1 cellular context compared by ENCODE assay signal in genomic region chr7:44606341-44607140, GRCh38.
A peak's percentile ranks its signal among the peaks of the same experiment; 100 is the strongest.
TF ChIP-seq lines count a peak whose summit lies in the region.

TSS of gene OGDH (plus strand) at chr7:44606627. CDS start at chr7:44624344, 17,717 bp downstream.

TF ChIP-seq in H1, 55 proteins besides CTCF, POLR2A, EP300 and RAD21 (continued from another document):
- TF ChIP-seq NANOG (IDR thresholded peaks at IDR 0.05; ENCODE audit: insufficient read depth, low read depth, low read length, poor library complexity, severe bottlenecking) (no peak), SIN3A (conservative IDR thresholded peaks at IDR 0.05 in 1 of 2, IDR thresholded peaks at IDR 0.05 in 1 of 2; ENCODE audit: low read depth in 1 of 2, low read length in 2 of 2) (peak; percentile 98 to 100), SUZ12 (IDR thresholded peaks at IDR 0.05; ENCODE audit: low read length) (no peak), FOSL1 (IDR thresholded peaks at IDR 0.05; ENCODE audit: insufficient read depth, low read depth, low read length) (no peak), TCF12 (IDR thresholded peaks at IDR 0.05; ENCODE audit: low read depth, low read length) (peak; percentile 67; the same call in 1 of the 2 replicates), SIRT6 (IDR thresholded peaks at IDR 0.05; ENCODE audit: low read length) (no peak), RBBP5 (IDR thresholded peaks at IDR 0.05; ENCODE audit: borderline replicate concordance, low read depth, low read length) (peak; percentile 38; the same call in 1 of the 2 replicates), USF2 (IDR thresholded peaks at IDR 0.05; ENCODE audit: low read length) (peak; percentile 89), KDM5A (IDR thresholded peaks at IDR 0.05; ENCODE audit: low read length) (peak; percentile 75), BCL11A (IDR thresholded peaks at IDR 0.05; ENCODE audit: low read depth in 2 of 2, low read length in 2 of 2) (no peak), HDAC2 (IDR thresholded peaks at IDR 0.05; ENCODE audit: borderline replicate concordance in 1 of 2, low read depth in 2 of 2, low read length in 2 of 2) (peak in 1 of 2 experiments; percentile 95; a peak in 2 of 4 replicates), GABPA (IDR thresholded peaks at IDR 0.05; ENCODE audit: borderline replicate concordance, insufficient read depth, low read length) (no peak), SIX5 (IDR thresholded peaks at IDR 0.05; ENCODE audit: low read depth, low read length) (no peak), RNF2 (IDR thresholded peaks at IDR 0.05; ENCODE audit: borderline replicate concordance, low read depth, low read length, missing control alignments, poor library complexity, severe bottlenecking) (no peak), ZNF274 (IDR thresholded peaks at IDR 0.05; ENCODE audit: borderline replicate concordance, extremely low read depth, low read length) (no peak), CHD7 (IDR thresholded peaks at IDR 0.05; ENCODE audit: insufficient replicate concordance, low read length) (no peak), POLR2AphosphoS5 (IDR thresholded peaks at IDR 0.05; ENCODE audit: low read depth, low read length) (peak; percentile 96), SAP30 (IDR thresholded peaks at IDR 0.05; ENCODE audit: insufficient read depth, insufficient replicate concordance, low read length) (peak; percentile 99), MAFK (IDR thresholded peaks at IDR 0.05; ENCODE audit: low read depth, low read length) (no peak; the same call in 1 of the 2 replicates), HDAC6 (IDR thresholded peaks at IDR 0.05; ENCODE audit: low read depth, low read length) (no peak), KDM1A (IDR thresholded peaks at IDR 0.05; ENCODE audit: borderline replicate concordance, low read length) (no peak), PHF8 (conservative IDR thresholded peaks at IDR 0.05; ENCODE audit: low read depth, low read length) (peak; percentile 98), RXRA (IDR thresholded peaks at IDR 0.05; ENCODE audit: insufficient read depth, low read depth, low read length) (no peak), TAF7 (optimal IDR thresholded peaks at IDR 0.05; ENCODE audit: borderline replicate concordance, low read depth, low read length) (peak; percentile 35), JUN (IDR thresholded peaks at IDR 0.05; ENCODE audit: low read depth, low read length) (0 out of 2 replicates have a peak, but pooled peaks have one; percentile 33), SP4 (IDR thresholded peaks at IDR 0.05; ENCODE audit: low read length) (peak; percentile 53; the same call in 1 of the 2 replicates), SP1 (IDR thresholded peaks at IDR 0.05; ENCODE audit: low read depth, low read length) (peak; percentile 93), ASH2L (IDR thresholded peaks at IDR 0.05; ENCODE audit: low read length) (peak; percentile 90), EZH2 (IDR thresholded peaks at IDR 0.05; ENCODE audit: low read depth, low read length, severe bottlenecking) (no peak), TBP (IDR thresholded peaks at IDR 0.05; ENCODE audit: low read depth, low read length) (peak; percentile 54), EGR1 (IDR thresholded peaks at IDR 0.05; ENCODE audit: borderline replicate concordance, low read depth, low read length) (no peak), CBX8 (IDR thresholded peaks at IDR 0.05; ENCODE audit: borderline replicate concordance, low read depth, low read length) (no peak), SP2 (IDR thresholded peaks at IDR 0.05; ENCODE audit: low read length) (peak; percentile 65), SRF (IDR thresholded peaks at IDR 0.05; ENCODE audit: low read depth, low read length) (peak; percentile 68; the same call in 1 of the 2 replicates), BRCA1 (IDR thresholded peaks at IDR 0.05; ENCODE audit: low read depth, low read length) (peak; percentile 74), CBX5 (IDR thresholded peaks at IDR 0.05; ENCODE audit: low read depth, low read length) (no peak), BACH1 (IDR thresholded peaks at IDR 0.05; ENCODE audit: low read length) (no peak; the same call in 1 of the 2 replicates), JUND (IDR thresholded peaks at IDR 0.05; ENCODE audit: low read length) (peak; percentile 74), CEBPB (IDR thresholded peaks at IDR 0.05; ENCODE audit: low read depth, low read length) (no peak), CHD2 (IDR thresholded peaks at IDR 0.05; ENCODE audit: low read length) (peak; percentile 82), GTF2F1 (IDR thresholded peaks at IDR 0.05; ENCODE audit: borderline replicate concordance, low read depth, low read length) (peak; percentile 18; the same call in 1 of the 2 replicates), CREB1 (IDR thresholded peaks at IDR 0.05) (peak; percentile 99)
- TF ChIP-seq, protein P1, sequence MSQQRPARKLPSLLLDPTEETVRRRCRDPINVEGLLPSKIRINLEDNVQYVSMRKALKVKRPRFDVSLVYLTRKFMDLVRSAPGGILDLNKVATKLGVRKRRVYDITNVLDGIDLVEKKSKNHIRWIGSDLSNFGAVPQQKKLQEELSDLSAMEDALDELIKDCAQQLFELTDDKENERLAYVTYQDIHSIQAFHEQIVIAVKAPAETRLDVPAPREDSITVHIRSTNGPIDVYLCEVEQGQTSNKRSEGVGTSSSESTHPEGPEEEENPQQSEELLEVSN (IDR thresholded peaks at IDR 0.05): peak; percentile 97
- TF ChIP-seq, protein P2, sequence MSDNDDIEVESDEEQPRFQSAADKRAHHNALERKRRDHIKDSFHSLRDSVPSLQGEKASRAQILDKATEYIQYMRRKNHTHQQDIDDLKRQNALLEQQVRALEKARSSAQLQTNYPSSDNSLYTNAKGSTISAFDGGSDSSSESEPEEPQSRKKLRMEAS (IDR thresholded peaks at IDR 0.05): peak; percentile 95
- TF ChIP-seq, protein P3, sequence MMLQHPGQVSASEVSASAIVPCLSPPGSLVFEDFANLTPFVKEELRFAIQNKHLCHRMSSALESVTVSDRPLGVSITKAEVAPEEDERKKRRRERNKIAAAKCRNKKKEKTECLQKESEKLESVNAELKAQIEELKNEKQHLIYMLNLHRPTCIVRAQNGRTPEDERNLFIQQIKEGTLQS (IDR thresholded peaks at IDR 0.05; ENCODE audit: insufficient read depth, low read depth, low read length): peak; percentile 80
- TF ChIP-seq, protein P4, sequence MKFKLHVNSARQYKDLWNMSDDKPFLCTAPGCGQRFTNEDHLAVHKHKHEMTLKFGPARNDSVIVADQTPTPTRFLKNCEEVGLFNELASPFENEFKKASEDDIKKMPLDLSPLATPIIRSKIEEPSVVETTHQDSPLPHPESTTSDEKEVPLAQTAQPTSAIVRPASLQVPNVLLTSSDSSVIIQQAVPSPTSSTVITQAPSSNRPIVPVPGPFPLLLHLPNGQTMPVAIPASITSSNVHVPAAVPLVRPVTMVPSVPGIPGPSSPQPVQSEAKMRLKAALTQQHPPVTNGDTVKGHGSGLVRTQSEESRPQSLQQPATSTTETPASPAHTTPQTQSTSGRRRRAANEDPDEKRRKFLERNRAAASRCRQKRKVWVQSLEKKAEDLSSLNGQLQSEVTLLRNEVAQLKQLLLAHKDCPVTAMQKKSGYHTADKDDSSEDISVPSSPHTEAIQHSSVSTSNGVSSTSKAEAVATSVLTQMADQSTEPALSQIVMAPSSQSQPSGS (IDR thresholded peaks at IDR 0.05; ENCODE audit: low read length): no peak
